15 cellular contexts compared by ENCODE assay signal in genomic region chr1:198121058-198121829, GRCh38. TPM values are rescaled to one million over a fixed set of nuclear protein-coding genes. Genes with fewer than 3 reads are reported as not detected.
A peak's percentile ranks its signal among the peaks of the same experiment; 100 is the strongest.
DNase-seq lines count a peak whose midpoint lies in the region; ATAC-seq, FAIRE-seq and TF ChIP-seq lines count a peak whose summit lies in the region.
"Had no signal": no experiment of that assay in that cellular context is flagged by ENCODE, and none has a peak within 500 bp of the region (broad histone marks: within the 10 kb centered on the region; RNA-seq: fewer than 3 reads in every experiment).

No MANE protein-coding gene starts in this region.

- TF ChIP-seq CTCF in activated CD8-positive, alpha-beta T cell treated with anti-CD3 and anti-CD28 coated beads for 36 hours (IDR thresholded peaks at IDR 0.05): no peak
- TF ChIP-seq CTCF in RWPE1 (conservative IDR thresholded peaks at IDR 0.05; ENCODE audit: low read depth) (no peak), fibroblast of lung (conservative IDR thresholded peaks at IDR 0.05 in 1 of 2, IDR thresholded peaks at IDR 0.05 in 1 of 2; ENCODE audit: low read depth in 1 of 2, low read length in 2 of 2) (no peak), spleen (IDR thresholded peaks at IDR 0.05 in 8 of 11, conservative IDR thresholded peaks at IDR 0.05 in 3 of 11) (no peak)

- H3K9me3 ChIP-seq in fibroblast of lung (ENCODE audit: control insufficient read depth, insufficient read depth, low read depth, low read length): no peaks in the 10 kb centered on the region
- H3K9me3 ChIP-seq in small intestine (ENCODE audit: control insufficient read depth, low read depth): no peaks in the 10 kb centered on the region
- H3K9me3 ChIP-seq in spleen: no peaks in the 10 kb centered on the region
- H3K9me3 ChIP-seq: esophagus muscularis mucosa, tibial nerve had no signal

- no peaks in the 10 kb centered on the region for H3K36me3 Mint-ChIP-seq in activated CD8-positive, alpha-beta T cell treated with anti-CD3 and anti-CD28 coated beads for 36 hours (ENCODE audit: low read depth)
- no peaks in the 10 kb centered on the region for H3K36me3 Mint-ChIP-seq in activated CD8-positive, alpha-beta T cell treated with anti-CD3 and anti-CD28 coated beads, Interleukin-2, amount 10 ng/mL, durations not matched to agents 7 days and 5 days (ENCODE audit: low read depth)
- H3K36me3 Mint-ChIP-seq: activated naive CD4-positive, alpha-beta T cell treated with anti-CD3 and anti-CD28 coated beads, Interleukin-2, amount 50 U/mL, for 72 hours had no signal

- no peaks in the 10 kb centered on the region for H3K27me3 ChIP-seq in fibroblast of lung (ENCODE audit: control insufficient read depth, insufficient read depth, low read length)
- no peaks in the 10 kb centered on the region for H3K27me3 ChIP-seq in small intestine (ENCODE audit: control insufficient read depth in 2 of 2, insufficient read depth in 2 of 2, low read length in 2 of 2)
- no peaks in the 10 kb centered on the region for H3K27me3 ChIP-seq in spleen (replicated peaks in 1 of 7)
- H3K27me3 ChIP-seq: esophagus muscularis mucosa, tibial nerve had no signal

- POLR2A ChIA-PET in activated CD8-positive, alpha-beta T cell treated with anti-CD3 and anti-CD28 coated beads for 36 hours (lab: Charles Lee): no interaction called here
- POLR2A ChIA-PET in activated CD8-positive, alpha-beta T cell treated with anti-CD3 and anti-CD28 coated beads, Interleukin-2, amount 10 ng/mL, durations not matched to agents 7 days and 5 days (lab: Charles Lee): no interaction called here
- POLR2A ChIA-PET in RWPE1 (lab: Yijun Ruan, JAX; ENCODE audit: low non-redundant PET): no interaction called here

- H4K20me1 ChIP-seq in fibroblast of lung (ENCODE audit: control insufficient read depth, extremely low read depth, insufficient read depth, low read length): no peaks in the 10 kb centered on the region

- peak; percentile 39 for ATAC-seq in activated CD8-positive, alpha-beta T cell treated with anti-CD3 and anti-CD28 coated beads for 36 hours
- no peak for ATAC-seq in activated CD8-positive, alpha-beta T cell treated with anti-CD3 and anti-CD28 coated beads, Interleukin-2, amount 10 ng/mL, durations not matched to agents 7 days and 5 days

- no peak for DNase-seq in activated CD8-positive, alpha-beta T cell treated with anti-CD3 and anti-CD28 coated beads for 36 hours
- DNase-seq in activated CD8-positive, alpha-beta T cell treated with anti-CD3 and anti-CD28 coated beads, Interleukin-2, amount 10 ng/mL, durations not matched to agents 7 days and 5 days: no peak
- DNase-seq in RWPE1 (ENCODE audit: low spot score): peak; percentile 68
- DNase-seq in fibroblast of lung (ENCODE audit: low read depth in 2 of 2): peak; percentile 75 to 96
- DNase-seq in small intestine: peak; percentile 4
- DNase-seq in spleen: no peak
- DNase-seq in C1 segment of cervical spinal cord (lab: John Stamatoyannopoulos, UW): no peak
- no peak for DNase-seq in NCI-H2171 treated with DMSO at 0.1 percent for 48 hours (lab: John Stamatoyannopoulos, UW)
- DNase-seq: H9, NCI-H510A had no signal

- no peak overlapping the region for H3K9ac ChIP-seq in fibroblast of lung (ENCODE audit: insufficient read depth, low read length)

- intact Hi-C loops in activated CD8-positive, alpha-beta T cell treated with anti-CD3 and anti-CD28 coated beads for 36 hours (cut with micrococcal nuclease): no loop called here
- intact Hi-C loops in spleen (cut with DNase I; ENCODE audit: low total_unique reads): no loop called here

- H3K9me3 Mint-ChIP-seq in activated CD8-positive, alpha-beta T cell treated with anti-CD3 and anti-CD28 coated beads for 36 hours: no peaks in the 10 kb centered on the region
- no peaks in the 10 kb centered on the region for H3K9me3 Mint-ChIP-seq in activated CD8-positive, alpha-beta T cell treated with anti-CD3 and anti-CD28 coated beads, Interleukin-2, amount 10 ng/mL, durations not matched to agents 7 days and 5 days (ENCODE audit: insufficient read depth)
- H3K9me3 Mint-ChIP-seq: activated naive CD4-positive, alpha-beta T cell treated with anti-CD3 and anti-CD28 coated beads, Interleukin-2, amount 50 U/mL, for 72 hours; H9 had no signal

- H3K36me3 ChIP-seq in fibroblast of lung (ENCODE audit: control insufficient read depth, insufficient read depth, low read length): no peaks in the 10 kb centered on the region
- H3K36me3 ChIP-seq in small intestine (ENCODE audit: control insufficient read depth in 2 of 2, insufficient read depth in 2 of 2, low read length in 2 of 2): no peaks in the 10 kb centered on the region
- no peaks in the 10 kb centered on the region for H3K36me3 ChIP-seq in spleen
- H3K36me3 ChIP-seq: esophagus muscularis mucosa, tibial nerve had no signal

- no peak overlapping the region for H3K4me2 ChIP-seq in fibroblast of lung (ENCODE audit: extremely low read depth, insufficient read depth, low read length)

- no peaks in the 10 kb centered on the region for H3K27me3 Mint-ChIP-seq in activated CD8-positive, alpha-beta T cell treated with anti-CD3 and anti-CD28 coated beads for 36 hours
- H3K27me3 Mint-ChIP-seq in activated CD8-positive, alpha-beta T cell treated with anti-CD3 and anti-CD28 coated beads, Interleukin-2, amount 10 ng/mL, durations not matched to agents 7 days and 5 days (ENCODE audit: low read depth): peaks cover 2% of the 10 kb centered on the region

- no peak for FAIRE-seq in small intestine (lab: Jason Lieb, UNC)
- FAIRE-seq: TTC549 had no signal

- H2AFZ ChIP-seq in fibroblast of lung (ENCODE audit: low read length): no peak overlapping the region

- no peak overlapping the region for H3K4me3 ChIP-seq in fibroblast of lung (replicated peaks in 1 of 4; ENCODE audit: control extremely low read depth in 1 of 4, insufficient read depth in 1 of 4, low read depth in 3 of 4, low read length in 4 of 4)
- H3K4me3 ChIP-seq in small intestine (ENCODE audit: low read depth in 1 of 2, low read length in 2 of 2): no peak overlapping the region
- no peak overlapping the region for H3K4me3 ChIP-seq in spleen
- H3K4me3 ChIP-seq: esophagus muscularis mucosa, tibial nerve had no signal

- no peak overlapping the region for H3K27ac Mint-ChIP-seq in activated CD8-positive, alpha-beta T cell treated with anti-CD3 and anti-CD28 coated beads for 36 hours
- H3K27ac Mint-ChIP-seq in activated CD8-positive, alpha-beta T cell treated with anti-CD3 and anti-CD28 coated beads, Interleukin-2, amount 10 ng/mL, durations not matched to agents 7 days and 5 days: no peak overlapping the region
- H3K27ac Mint-ChIP-seq: activated naive CD4-positive, alpha-beta T cell treated with anti-CD3 and anti-CD28 coated beads, Interleukin-2, amount 50 U/mL, for 72 hours; B cell; H9 had no signal

- peaks cover 32% of the 10 kb centered on the region for H3K4me1 ChIP-seq in fibroblast of lung (ENCODE audit: control insufficient read depth, extremely low read depth, insufficient read depth, low read length)
- H3K4me1 ChIP-seq in small intestine (ENCODE audit: control insufficient read depth in 2 of 2, insufficient read depth in 1 of 2, low read depth in 1 of 2, low read length in 1 of 2): no peaks in the 10 kb centered on the region
- H3K4me1 ChIP-seq in spleen: no peaks in the 10 kb centered on the region

- H3K4me1 Mint-ChIP-seq in activated CD8-positive, alpha-beta T cell treated with anti-CD3 and anti-CD28 coated beads for 36 hours (ENCODE audit: low read depth): no peaks in the 10 kb centered on the region
- no peaks in the 10 kb centered on the region for H3K4me1 Mint-ChIP-seq in activated CD8-positive, alpha-beta T cell treated with anti-CD3 and anti-CD28 coated beads, Interleukin-2, amount 10 ng/mL, durations not matched to agents 7 days and 5 days (ENCODE audit: low read depth)
- H3K4me1 Mint-ChIP-seq: B cell, H9 had no signal

- H3K79me2 ChIP-seq in fibroblast of lung (ENCODE audit: control insufficient read depth, insufficient read depth, low read length): no peaks in the 10 kb centered on the region

- H3K27ac ChIP-seq in RWPE1 (no peak overlapping the region; the same call in 1 of the 2 replicates), fibroblast of lung (ENCODE audit: insufficient read depth, low read length) (peak overlapping the region; percentile 30), small intestine (ENCODE audit: low read depth in 1 of 2, low read length in 1 of 2) (no peak overlapping the region), spleen (no peak overlapping the region)
- H3K27ac ChIP-seq: esophagus muscularis mucosa, tibial nerve had no signal

- WGBS in small intestine, 3 donors: 77 to 84% (median 79%) methylated on average over 3 of the region's 3 CpGs
- WGBS in spleen, 5 donors: 75 to 93% (median 90%) methylated on average over 3 of the region's 3 CpGs

- CTCF ChIA-PET in activated CD8-positive, alpha-beta T cell treated with anti-CD3 and anti-CD28 coated beads for 36 hours (lab: Charles Lee): no interaction called here
- CTCF ChIA-PET in activated CD8-positive, alpha-beta T cell treated with anti-CD3 and anti-CD28 coated beads, Interleukin-2, amount 10 ng/mL, durations not matched to agents 7 days and 5 days (lab: Charles Lee): interaction anchor here (1.9 kb wide), 1 partner anchor 33 kb away, joined by 4 read pairs; no protein-coding TSS in a partner anchor
- CTCF ChIA-PET in RWPE1 (lab: Yijun Ruan, JAX): interaction anchor here (0.6 kb wide), 1 partner anchor 55 kb away, joined by 5 read pairs; no protein-coding TSS in a partner anchor

- no peak overlapping the region for H3K4me3 Mint-ChIP-seq in activated CD8-positive, alpha-beta T cell treated with anti-CD3 and anti-CD28 coated beads for 36 hours
- H3K4me3 Mint-ChIP-seq in activated CD8-positive, alpha-beta T cell treated with anti-CD3 and anti-CD28 coated beads, Interleukin-2, amount 10 ng/mL, durations not matched to agents 7 days and 5 days: no peak overlapping the region
- H3K4me3 Mint-ChIP-seq: B cell, H9 had no signal

- TF ChIP-seq POLR2A in spleen (IDR thresholded peaks at IDR 0.05): no peak

RNA-seq across cellular contexts. Expression of gene NEK7, which starts 35.6 kb away (rescaled TPM):
- total RNA-seq in activated CD8-positive, alpha-beta T cell treated with anti-CD3 and anti-CD28 coated beads for 36 hours: 10 to 100 TPM; 71.4 to 76.4 TPM
- total RNA-seq in activated CD8-positive, alpha-beta T cell treated with anti-CD3 and anti-CD28 coated beads, Interleukin-2, amount 10 ng/mL, durations not matched to agents 7 days and 5 days: 10 to 100 TPM; 61.5 to 63.2 TPM
- total RNA-seq in fibroblast of lung (72.9 and 90.5 TPM in 2 replicates), spleen (100 to 1,000 TPM in 3 of 7 donors, 10 to 100 TPM in 4; 65.7 to 120 (median 80.7) TPM)
- polyA plus RNA-seq in fibroblast of lung (98.2 and 207 TPM in 2 replicates), small intestine (10 to 100 TPM; 14.9 to 29.1 (median 25.4) TPM), spleen (10 to 100 TPM; 16.9 to 24.5 (median 17.9) TPM)
- 38.4 and 71.4 TPM in 2 replicates for polyA plus RNA-seq in fibroblast of lung (2012)
- 4.6 and 15.7 TPM in 2 replicates for polyA minus RNA-seq in fibroblast of lung (ENCODE audit: low replicate concordance)

Comparison
In these comparisons a context has a peak if more than half of its experiments do, and no peak if none do; other contexts are left out.
1. DNase-seq: peak in RWPE1 (single experiment), fibroblast of lung (2 of 2) and small intestine (single experiment); none in activated CD8-positive, alpha-beta T cell treated with anti-CD3 and anti-CD28 coated beads for 36 hours (single experiment), activated CD8-positive, alpha-beta T cell treated with anti-CD3 and anti-CD28 coated beads, Interleukin-2, amount 10 ng/mL, durations not matched to agents 7 days and 5 days (single experiment), spleen (single experiment), C1 segment of cervical spinal cord (0 of 14) and NCI-H2171 treated with DMSO at 0.1 percent for 48 hours (single experiment).